ENCODE assay signal across 8 cellular contexts in genomic region chr20:31720486-31721407, GRCh38. TPM values are rescaled to one million over a fixed set of nuclear protein-coding genes. Genes with fewer than 3 reads are reported as not detected.
DNase-seq lines count a peak whose midpoint lies in the region; ATAC-seq and TF ChIP-seq lines count a peak whose summit lies in the region.

No MANE protein-coding gene starts in this region.

- CTCF ChIA-PET in activated naive CD4-positive, alpha-beta T cell treated with anti-CD3 and anti-CD28 coated beads, Interleukin-2, amount 10 ng/mL, durations not matched to agents 7 days and 5 days (lab: Charles Lee), result interaction anchor here (0.6 to 10.5 kb wide), 12 partner anchors 10 to 115 kb away, joined by 3 to 348 read pairs (median 7); partner anchors contain the start of gene ID1

- H3K4me1 Mint-ChIP-seq in CD4-positive, CD25-positive, alpha-beta regulatory T cell, result peaks cover 23 to 66% (median 50%) of the 10 kb centered on the region in 4 donors
- peaks cover 71% of the 10 kb centered on the region for H3K4me1 Mint-ChIP-seq in HFFc6 (ENCODE audit: low read depth)
- peaks cover 54% of the 10 kb centered on the region for H3K4me1 Mint-ChIP-seq in activated naive CD4-positive, alpha-beta T cell treated with anti-CD3 and anti-CD28 coated beads, Interleukin-2, amount 10 ng/mL, durations not matched to agents 7 days and 5 days

- H3K4me3 ChIP-seq in CD4-positive, CD25-positive, alpha-beta regulatory T cell (ENCODE audit: low read depth, low read length), result peak overlapping the region; percentile 96
- H3K4me3 ChIP-seq in iPS-18c (ENCODE audit: insufficient read depth, low read depth, low read length), result peak overlapping the region; percentile 71

- H3K4me1 ChIP-seq in CD4-positive, CD25-positive, alpha-beta regulatory T cell (ENCODE audit: control insufficient read depth, insufficient read depth, low read length, poor library complexity, severe bottlenecking), result peaks cover 70% of the 10 kb centered on the region

- H3K4me3 Mint-ChIP-seq in CD4-positive, CD25-positive, alpha-beta regulatory T cell, result peak overlapping the region; percentile 79 to 97 (median 96)
- H3K4me3 Mint-ChIP-seq in HFFc6, result peak overlapping the region; percentile 88
- peak overlapping the region; percentile 96 for H3K4me3 Mint-ChIP-seq in activated naive CD4-positive, alpha-beta T cell treated with anti-CD3 and anti-CD28 coated beads, Interleukin-2, amount 10 ng/mL, durations not matched to agents 7 days and 5 days

- peak in 2 of 3 donors; percentile 18 to 52 for DNase-seq in CD4-positive, CD25-positive, alpha-beta regulatory T cell
- DNase-seq in HFFc6 (no peak), NCI-H146 treated with DMSO at 0.1 percent for 48 hours (lab: John Stamatoyannopoulos, UW; ENCODE audit: unreplicated experiment) (no peak), DMS153 (lab: John Stamatoyannopoulos, UW) (no peak)
- peak; percentile 54 for DNase-seq in activated naive CD4-positive, alpha-beta T cell treated with anti-CD3 and anti-CD28 coated beads, Interleukin-2, amount 10 ng/mL, durations not matched to agents 7 days and 5 days
- DNase-seq in stimulated activated CD4-positive, alpha-beta T cell treated with anti-CD3 and anti-CD28 coated beads, Interleukin-4, amount 100 ng/mL, for 24 hours, result peak; percentile 27

- no peaks in the 10 kb centered on the region for H3K27me3 Mint-ChIP-seq in CD4-positive, CD25-positive, alpha-beta regulatory T cell
- no peaks in the 10 kb centered on the region; the same call in 1 of the 2 replicates for H3K27me3 Mint-ChIP-seq in HFFc6 (ENCODE audit: insufficient read depth)
- H3K27me3 Mint-ChIP-seq in activated naive CD4-positive, alpha-beta T cell treated with anti-CD3 and anti-CD28 coated beads, Interleukin-2, amount 10 ng/mL, durations not matched to agents 7 days and 5 days, result no peaks in the 10 kb centered on the region

- peaks cover 15% of the 10 kb centered on the region for H3K36me3 Mint-ChIP-seq in CD4-positive, CD25-positive, alpha-beta regulatory T cell
- peaks cover 62% of the 10 kb centered on the region for H3K36me3 Mint-ChIP-seq in HFFc6 (ENCODE audit: low read depth)
- peaks cover 61% of the 10 kb centered on the region for H3K36me3 Mint-ChIP-seq in activated naive CD4-positive, alpha-beta T cell treated with anti-CD3 and anti-CD28 coated beads, Interleukin-2, amount 10 ng/mL, durations not matched to agents 7 days and 5 days

- no peaks in the 10 kb centered on the region for H3K36me3 ChIP-seq in CD4-positive, CD25-positive, alpha-beta regulatory T cell (ENCODE audit: control insufficient read depth, insufficient read depth, low read length)

- peak; percentile 41; the same call in 1 of the 2 replicates for TF ChIP-seq CTCF in HFFc6 (IDR thresholded peaks at IDR 0.05)

- no peaks in the 10 kb centered on the region for H3K9me3 Mint-ChIP-seq in CD4-positive, CD25-positive, alpha-beta regulatory T cell
- no peaks in the 10 kb centered on the region for H3K9me3 Mint-ChIP-seq in HFFc6
- no peaks in the 10 kb centered on the region for H3K9me3 Mint-ChIP-seq in activated naive CD4-positive, alpha-beta T cell treated with anti-CD3 and anti-CD28 coated beads, Interleukin-2, amount 10 ng/mL, durations not matched to agents 7 days and 5 days

- peak overlapping the region; percentile 95 for H3K27ac ChIP-seq in CD4-positive, CD25-positive, alpha-beta regulatory T cell (ENCODE audit: insufficient read depth, low read length, poor library complexity, severe bottlenecking)

- H3K27ac Mint-ChIP-seq in CD4-positive, CD25-positive, alpha-beta regulatory T cell, result peak overlapping the region; percentile 88 to 97 (median 93)
- peak overlapping the region; percentile 98 for H3K27ac Mint-ChIP-seq in HFFc6
- H3K27ac Mint-ChIP-seq in activated naive CD4-positive, alpha-beta T cell treated with anti-CD3 and anti-CD28 coated beads, Interleukin-2, amount 10 ng/mL, durations not matched to agents 7 days and 5 days, result peak overlapping the region; percentile 97

- no peaks in the 10 kb centered on the region for H3K9me3 ChIP-seq in CD4-positive, CD25-positive, alpha-beta regulatory T cell (ENCODE audit: control insufficient read depth in 2 of 2, low read length in 2 of 2)
- no peaks in the 10 kb centered on the region for H3K9me3 ChIP-seq in iPS-18c (ENCODE audit: control insufficient read depth, insufficient read depth, low read length)

- no peaks in the 10 kb centered on the region for H3K27me3 ChIP-seq in CD4-positive, CD25-positive, alpha-beta regulatory T cell (ENCODE audit: control insufficient read depth, insufficient read depth, low read length)

- ATAC-seq in CD4-positive, CD25-positive, alpha-beta regulatory T cell (ENCODE audit: low read depth in 2 of 2), result no peak
- no peak for ATAC-seq in GM21390 (IDR thresholded peaks at IDR 0.05; ENCODE audit: unreplicated experiment)

RNA-seq across cellular contexts. Expression of gene BCL2L1, which starts 1.9 kb away (rescaled TPM):
- 38.1 TPM for total RNA-seq in CD4-positive, CD25-positive, alpha-beta regulatory T cell
- polyA plus RNA-seq in CD4-positive, CD25-positive, alpha-beta regulatory T cell, result 10 to 100 TPM; 15.5 to 19.6 (median 17.3) TPM
- 100 to 1,000 TPM; 111 to 122 (median 117) TPM for total RNA-seq in HFFc6 (2021; fragmentation: NEBNext Ultra II Directional; extraction: Animal tissue kit (Norgen Biotek cat#: 25700))

RNA-seq across cellular contexts. Expression of gene TPX2, which starts 18.3 kb away (rescaled TPM):
- 5.4 TPM for total RNA-seq in CD4-positive, CD25-positive, alpha-beta regulatory T cell
- polyA plus RNA-seq in CD4-positive, CD25-positive, alpha-beta regulatory T cell, result 1 to 10 TPM; 3.1 to 6.3 (median 3.8) TPM
- 100 to 1,000 TPM in 4 of 6 experiments, 10 to 100 TPM in 2; 51.0 to 117 (median 107) TPM for total RNA-seq in HFFc6 (2021; fragmentation: NEBNext Ultra II Directional; extraction: Animal tissue kit (Norgen Biotek cat#: 25700))

Comparison
In these comparisons a context has a peak if more than half of its experiments do, and no peak if none do; other contexts are left out.
1. DNase-seq: peak in CD4-positive, CD25-positive, alpha-beta regulatory T cell (2 of 3), activated naive CD4-positive, alpha-beta T cell treated with anti-CD3 and anti-CD28 coated beads, Interleukin-2, amount 10 ng/mL, durations not matched to agents 7 days and 5 days (single experiment) and stimulated activated CD4-positive, alpha-beta T cell treated with anti-CD3 and anti-CD28 coated beads, Interleukin-4, amount 100 ng/mL, for 24 hours (single experiment); none in HFFc6 (single experiment), NCI-H146 treated with DMSO at 0.1 percent for 48 hours (single experiment) and DMS153 (single experiment).
2. Peak in every context shown above with its lines, with median percentiles within 50 percentile points of each other: H3K27ac Mint-ChIP-seq and H3K4me3 Mint-ChIP-seq.